Comparison of ENCODE assay signal across 24 cellular contexts in the genomic region with DNA sequence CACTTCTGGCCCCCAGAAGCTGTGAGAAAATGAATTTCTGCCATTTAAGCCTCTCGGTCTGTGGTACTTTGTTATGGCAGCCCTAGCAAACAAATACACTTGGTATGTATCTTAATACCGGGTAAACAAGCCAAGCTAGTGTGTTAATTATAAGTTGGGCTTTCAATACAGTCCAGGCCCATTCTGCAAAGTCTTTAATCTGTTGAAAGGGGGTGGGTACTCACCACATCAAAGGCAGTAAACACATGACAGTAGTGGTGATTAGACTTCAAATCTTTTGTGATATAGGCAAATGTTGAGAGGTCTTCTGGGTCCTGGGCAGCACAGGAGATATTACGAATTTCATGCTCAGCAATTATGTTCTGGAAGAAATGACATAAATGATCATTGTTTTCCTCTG.
"Had no signal": no experiment of that assay in that cellular context is flagged by ENCODE, and none has a peak within 500 bp of the region (broad histone marks: within the 10 kb centered on the region; RNA-seq: fewer than 3 reads in every experiment).

No MANE protein-coding gene starts in this region.

- H3K4me3 ChIP-seq: colonic mucosa, coronary artery, dorsolateral prefrontal cortex, esophagus muscularis mucosa, esophagus squamous epithelium, gastrocnemius medialis, gastroesophageal sphincter, heart left ventricle, heart right ventricle had no signal

- H3K4me1 ChIP-seq: colonic mucosa, esophagus muscularis mucosa, esophagus squamous epithelium, foreskin keratinocyte, gastrocnemius medialis, gastroesophageal sphincter, heart left ventricle, heart right ventricle had no signal

- H3K9me3 Mint-ChIP-seq: dendritic cell treated with granulocyte-macrophage colony-stimulating factor and Interleukin-4, amounts not matched to agents 40 ng/mL and 50 ng/mL, for 4 days had no signal

- DNase-seq: colonic mucosa; cortex of kidney; dermis blood vessel endothelial cell; dorsolateral prefrontal cortex; effector CD4-positive, alpha-beta T cell; effector CD8-positive, alpha-beta T cell; effector memory CD4-positive, alpha-beta T cell; effector memory CD8-positive, alpha-beta T cell; endodermal cell; esophagus squamous epithelium; foreskin fibroblast; foreskin keratinocyte; foreskin melanocyte; gastrocnemius medialis; glutamatergic neuron; head of caudate nucleus; heart left ventricle; heart right ventricle had no signal

- H3K36me3 ChIP-seq: colonic mucosa, esophagus squamous epithelium, gastrocnemius medialis, heart left ventricle, heart right ventricle had no signal

- H3K27me3 ChIP-seq: colonic mucosa, dorsolateral prefrontal cortex, esophagus muscularis mucosa, esophagus squamous epithelium, foreskin keratinocyte, gastrocnemius medialis, gastroesophageal sphincter, heart left ventricle, heart right ventricle had no signal

- H3K9me3 ChIP-seq: colonic mucosa, esophagus muscularis mucosa, esophagus squamous epithelium, gastrocnemius medialis, gastroesophageal sphincter, heart left ventricle, heart right ventricle had no signal

- H3K4me3 Mint-ChIP-seq: dendritic cell treated with granulocyte-macrophage colony-stimulating factor and Interleukin-4, amounts not matched to agents 40 ng/mL and 50 ng/mL, for 4 days; effector memory CD8-positive, alpha-beta T cell; endodermal cell had no signal

- H3K27ac ChIP-seq: colonic mucosa, coronary artery, epithelial cell of prostate, esophagus muscularis mucosa, esophagus squamous epithelium, foreskin keratinocyte, gastrocnemius medialis, gastroesophageal sphincter, heart left ventricle, heart right ventricle had no signal

- H3K27ac Mint-ChIP-seq: dendritic cell treated with granulocyte-macrophage colony-stimulating factor and Interleukin-4, amounts not matched to agents 40 ng/mL and 50 ng/mL, for 4 days; effector memory CD8-positive, alpha-beta T cell; endodermal cell had no signal

- ATAC-seq: effector memory CD8-positive, alpha-beta T cell; esophagus mucosa; foreskin keratinocyte; gastrocnemius medialis; gastroesophageal sphincter; heart left ventricle; heart right ventricle had no signal
